20 cellular contexts compared by ENCODE assay signal in the genomic region with DNA sequence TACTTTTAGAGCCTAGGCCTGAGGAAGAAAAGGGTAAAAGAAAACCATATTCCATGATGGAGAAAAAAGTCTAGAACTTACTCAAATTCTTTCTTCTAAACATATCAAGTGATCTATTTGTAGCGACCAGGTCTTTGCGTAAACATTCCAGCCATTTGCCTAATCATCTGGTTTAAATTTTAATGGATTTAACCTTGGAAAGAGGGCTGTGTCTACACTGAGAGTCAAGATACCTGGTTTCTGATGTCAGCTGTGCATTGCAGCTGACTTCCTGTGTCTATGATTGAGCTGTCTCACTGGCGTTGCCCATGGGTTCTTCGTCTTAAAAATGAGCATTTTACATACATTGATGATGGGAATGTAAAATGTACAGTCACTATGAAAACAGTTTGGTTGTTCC.
"Had no signal": no experiment of that assay in that cellular context is flagged by ENCODE, and none has a peak within 500 bp of the region (broad histone marks: within the 10 kb centered on the region; RNA-seq: fewer than 3 reads in every experiment).

No MANE protein-coding gene starts in this region.

- H3K36me3 ChIP-seq: neutrophil, tibial artery, upper lobe of left lung, uterus had no signal

- H3K27ac ChIP-seq: coronary artery, foreskin keratinocyte, neutrophil, tibial artery, upper lobe of left lung, uterus had no signal

- H3K4me3 Mint-ChIP-seq: endodermal cell; stimulated activated effector memory CD8-positive, alpha-beta T cell treated with anti-CD3 and anti-CD28 coated beads, Interleukin-12 subunit alpha, Interleukin-12 subunit beta, amount 100 ng/mL, for 72 hours had no signal

- H3K4me3 ChIP-seq: coronary artery, smooth muscle cell, tibial artery, upper lobe of left lung, uterus had no signal

- H3K27me3 ChIP-seq: foreskin keratinocyte, neutrophil, tibial artery, upper lobe of left lung, uterus had no signal

- ATAC-seq: foreskin keratinocyte; left cardiac atrium; left ventricle myocardium superior; naive thymus-derived CD4-positive, alpha-beta T cell; right cardiac atrium; stimulated activated effector memory CD8-positive, alpha-beta T cell treated with anti-CD3 and anti-CD28 coated beads, Interleukin-12 subunit alpha, Interleukin-12 subunit beta, amount 100 ng/mL, for 72 hours; stimulated activated naive CD8-positive, alpha-beta T cell treated with anti-CD3 and anti-CD28 coated beads, Interleukin-15, Interleukin-2, amounts not matched to agents 100 U/mL and 50 U/mL, for 24 hours had no signal

- H3K27me3 Mint-ChIP-seq: naive thymus-derived CD4-positive, alpha-beta T cell had no signal

- H3K36me3 Mint-ChIP-seq: stimulated activated effector memory CD8-positive, alpha-beta T cell treated with anti-CD3 and anti-CD28 coated beads, Interleukin-12 subunit alpha, Interleukin-12 subunit beta, amount 100 ng/mL, for 72 hours had no signal

- H3K9me3 Mint-ChIP-seq: endodermal cell; stimulated activated effector memory CD8-positive, alpha-beta T cell treated with anti-CD3 and anti-CD28 coated beads, Interleukin-12 subunit alpha, Interleukin-12 subunit beta, amount 100 ng/mL, for 72 hours had no signal

- H3K27ac Mint-ChIP-seq: endodermal cell; stimulated activated effector memory CD8-positive, alpha-beta T cell treated with anti-CD3 and anti-CD28 coated beads, Interleukin-12 subunit alpha, Interleukin-12 subunit beta, amount 100 ng/mL, for 72 hours had no signal

- H3K4me1 ChIP-seq: uterus had no signal

- DNase-seq: effector CD4-positive, alpha-beta T cell; endodermal cell; erythroblast; foreskin keratinocyte; kidney; left cardiac atrium; left ventricle myocardium superior; naive thymus-derived CD4-positive, alpha-beta T cell; posterior cingulate gyrus; right cardiac atrium; stimulated activated CD4-positive, alpha-beta T cell treated with anti-CD3 and anti-CD28 coated beads, Interleukin-2, amount 100 ng/mL, for 48 hours; stimulated activated CD8-positive, alpha-beta memory T cell treated with anti-CD3 and anti-CD28 coated beads, Interleukin-4, amount 100 ng/mL, for 48 hours; stimulated activated naive CD8-positive, alpha-beta T cell treated with anti-CD3 and anti-CD28 coated beads, Interleukin-15, Interleukin-2, amounts not matched to agents 100 U/mL and 50 U/mL, for 24 hours; tibial artery; upper lobe of left lung; uterus had no signal

- H3K9me3 ChIP-seq: neutrophil, tibial artery, upper lobe of left lung, uterus had no signal
